18 cellular contexts compared by ENCODE assay signal in the genomic region with DNA sequence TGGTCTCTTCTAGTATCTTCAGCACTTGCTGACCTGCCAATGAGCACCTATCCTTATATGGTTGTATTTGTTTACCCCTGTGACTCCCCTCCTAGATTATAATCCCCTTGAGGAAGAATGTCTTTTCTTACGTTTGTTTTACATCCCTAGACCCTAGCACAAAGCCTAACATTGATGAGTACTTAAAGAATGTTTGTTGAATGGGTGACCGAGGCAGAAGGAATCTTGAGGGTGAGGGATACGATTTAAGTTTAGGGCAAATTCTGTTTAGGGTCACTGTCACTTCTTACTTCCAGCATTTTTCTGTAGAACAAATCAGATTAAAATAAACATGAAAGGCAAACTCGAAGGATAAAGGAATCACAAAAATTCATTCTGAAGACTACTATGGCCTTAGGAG.
DNase-seq lines count a peak whose midpoint lies in the region; ATAC-seq and TF ChIP-seq lines count a peak whose summit lies in the region.
"Had no signal": no experiment of that assay in that cellular context is flagged by ENCODE, and none has a peak within 500 bp of the region (broad histone marks: within the 10 kb centered on the region; RNA-seq: fewer than 3 reads in every experiment).

No MANE protein-coding gene starts in this region.

- no peak overlapping the region for H3K4me3 ChIP-seq in HUES64 (ENCODE audit: low read length)
- H3K4me3 ChIP-seq: BLaER1 treated with 17β-estradiol and CSF1 and Interleukin-3, amounts not matched to agents 10 nM and 100 nM; HAP-1 had no signal

- H3K4me1 ChIP-seq in HUES64 (ENCODE audit: insufficient read depth, low read length), result peaks cover 17% of the 10 kb centered on the region

- CTCF ChIA-PET in WTC11 (lab: Charles Lee), result no interaction called here

- H3K4me3 Mint-ChIP-seq in WTC11 (no peak overlapping the region), osteocyte (ENCODE audit: unreplicated experiment) (no peak overlapping the region)
- H3K4me3 Mint-ChIP-seq: B cell; CD8-positive, alpha-beta T cell; IgD-negative memory B cell had no signal

- H3K9me3 Mint-ChIP-seq in WTC11 (peaks cover 4% of the 10 kb centered on the region; the same call in 1 of the 2 replicates), osteocyte (ENCODE audit: unreplicated experiment) (peaks cover 3% of the 10 kb centered on the region)
- H3K9me3 Mint-ChIP-seq: CD8-positive, alpha-beta T cell; IgD-negative memory B cell had no signal

- H3K27ac Mint-ChIP-seq in WTC11, result no peak overlapping the region; the same call in 1 of the 2 replicates
- H3K27ac Mint-ChIP-seq in osteocyte (ENCODE audit: unreplicated experiment), result peak overlapping the region; percentile 6
- H3K27ac Mint-ChIP-seq: B cell; CD8-positive, alpha-beta T cell; IgD-negative memory B cell had no signal

- H3K36me3 ChIP-seq in HUES64 (ENCODE audit: insufficient read depth, low read length), result no peaks in the 10 kb centered on the region
- H3K36me3 ChIP-seq: HAP-1 had no signal

- H3K9me3 ChIP-seq in HUES64 (ENCODE audit: insufficient read depth, low read depth, low read length), result no peaks in the 10 kb centered on the region
- H3K9me3 ChIP-seq: BLaER1 treated with 17β-estradiol and CSF1 and Interleukin-3, amounts not matched to agents 10 nM and 100 nM; HAP-1 had no signal

- H3K4me1 Mint-ChIP-seq in WTC11, result peaks cover 23% of the 10 kb centered on the region
- H3K4me1 Mint-ChIP-seq in osteocyte (ENCODE audit: unreplicated experiment), result peaks cover 14% of the 10 kb centered on the region
- H3K4me1 Mint-ChIP-seq: B cell, IgD-negative memory B cell had no signal

- POLR2A ChIA-PET in WTC11 (lab: Charles Lee), result no interaction called here

- peak; percentile 52 for ATAC-seq in WTC11
- no peak for ATAC-seq in GM19023 (IDR thresholded peaks at IDR 0.05; ENCODE audit: unreplicated experiment)
- no peak for ATAC-seq in GM21723 (IDR thresholded peaks at IDR 0.05; ENCODE audit: unreplicated experiment)
- ATAC-seq: CD8-positive, alpha-beta T cell had no signal

- H3K27me3 Mint-ChIP-seq in WTC11 (ENCODE audit: low read depth) (no peaks in the 10 kb centered on the region), osteocyte (ENCODE audit: unreplicated experiment) (no peaks in the 10 kb centered on the region)

- TF ChIP-seq CTCF in WTC11 (IDR thresholded peaks at IDR 0.05) (no peak), osteocyte (IDR thresholded peaks at IDR 0.05) (no peak)

- DNase-seq in WTC11 (ENCODE audit: low spot score), result no peak
- peak; percentile 52 for DNase-seq in foreskin melanocyte
- DNase-seq in osteocyte (ENCODE audit: extremely low spot score, unreplicated experiment), result no peak
- no peak for DNase-seq in NCI-H1694 treated with DMSO at 0.1 percent for 48 hours (lab: John Stamatoyannopoulos, UW)
- DNase-seq: CD8-positive, alpha-beta T cell; COR-L47; DMS 273 treated with DMSO at 0.1 percent for 48 hours; DMS53; DND-41; GDM1; KBM-7 had no signal

- no peak overlapping the region for H3K9ac ChIP-seq in HUES64 (ENCODE audit: low read depth, low read length)
- H3K9ac ChIP-seq: BLaER1 treated with 17β-estradiol and CSF1 and Interleukin-3, amounts not matched to agents 10 nM and 100 nM had no signal

- H3K36me3 Mint-ChIP-seq in WTC11 (no peaks in the 10 kb centered on the region), osteocyte (ENCODE audit: unreplicated experiment) (no peaks in the 10 kb centered on the region)
- H3K36me3 Mint-ChIP-seq: CD8-positive, alpha-beta T cell; IgD-negative memory B cell had no signal

- H3K27ac ChIP-seq in HUES64 (ENCODE audit: low read depth, low read length), result peak overlapping the region; percentile 43; the same call in 1 of the 2 replicates
- H3K27ac ChIP-seq: BLaER1 treated with 17β-estradiol and CSF1 and Interleukin-3, amounts not matched to agents 10 nM and 100 nM had no signal

- no peaks in the 10 kb centered on the region for H3K27me3 ChIP-seq in HUES64 (ENCODE audit: insufficient read depth, low read length)
- H3K27me3 ChIP-seq: BLaER1 treated with 17β-estradiol and CSF1 and Interleukin-3, amounts not matched to agents 10 nM and 100 nM had no signal

- WGBS in HUES64, result 69% methylated on average over 3 of the region's 4 CpGs

TF ChIP-seq in WTC11, 78 proteins besides CTCF, POLR2A, EP300 and RAD21:
- TF ChIP-seq, protein P1, sequence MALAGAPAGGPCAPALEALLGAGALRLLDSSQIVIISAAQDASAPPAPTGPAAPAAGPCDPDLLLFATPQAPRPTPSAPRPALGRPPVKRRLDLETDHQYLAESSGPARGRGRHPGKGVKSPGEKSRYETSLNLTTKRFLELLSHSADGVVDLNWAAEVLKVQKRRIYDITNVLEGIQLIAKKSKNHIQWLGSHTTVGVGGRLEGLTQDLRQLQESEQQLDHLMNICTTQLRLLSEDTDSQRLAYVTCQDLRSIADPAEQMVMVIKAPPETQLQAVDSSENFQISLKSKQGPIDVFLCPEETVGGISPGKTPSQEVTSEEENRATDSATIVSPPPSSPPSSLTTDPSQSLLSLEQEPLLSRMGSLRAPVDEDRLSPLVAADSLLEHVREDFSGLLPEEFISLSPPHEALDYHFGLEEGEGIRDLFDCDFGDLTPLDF (CRISPR knock-in tag; IDR thresholded peaks at IDR 0.05), result no peak
- no peak for TF ChIP-seq TEAD1 (CRISPR knock-in tag; IDR thresholded peaks at IDR 0.05)
- no peak for TF ChIP-seq HMGA2 (CRISPR knock-in tag; IDR thresholded peaks at IDR 0.05)
- TF ChIP-seq FOXP1 (CRISPR knock-in tag; IDR thresholded peaks at IDR 0.05; ENCODE audit: borderline replicate concordance), result no peak
- TF ChIP-seq GRHL2 (CRISPR knock-in tag; IDR thresholded peaks at IDR 0.05; ENCODE audit: insufficient replicate concordance, severe bottlenecking), result no peak
- no peak for TF ChIP-seq PRRX2 (CRISPR knock-in tag; IDR thresholded peaks at IDR 0.05)
